8 cellular contexts compared by ENCODE assay signal in genomic region chr4:82489987-82490386, GRCh38.
"Had no signal": no experiment of that assay in that cellular context is flagged by ENCODE, and none has a peak within 500 bp of the region (broad histone marks: within the 10 kb centered on the region; RNA-seq: fewer than 3 reads in every experiment).

No MANE protein-coding gene starts in this region.

- H3K9ac ChIP-seq: GM23248, KMS-11 had no signal

- H3K4me3 Mint-ChIP-seq: IgD-negative memory B cell had no signal

- H3K27ac Mint-ChIP-seq: IgD-negative memory B cell had no signal

- H3K27me3 Mint-ChIP-seq: IgD-negative memory B cell had no signal

- H3K4me3 ChIP-seq: GM23248 had no signal

- DNase-seq: GM23248, GOT3, H7, HCEC 1CT, KBM-7 had no signal

- H3K4me1 Mint-ChIP-seq: IgD-negative memory B cell had no signal

- H3K9me3 Mint-ChIP-seq: IgD-negative memory B cell had no signal

- FAIRE-seq: HTR-8/SVneo had no signal

- H3K27ac ChIP-seq: GM23248, KMS-11 had no signal

- H3K4me2 ChIP-seq: KMS-11 had no signal

- H2AFZ ChIP-seq: GM23248 had no signal
